29 cellular contexts compared by ENCODE assay signal in genomic region chr2:3456125-3456524, GRCh38.
"Had no signal": no experiment of that assay in that cellular context is flagged by ENCODE, and none has a peak within 500 bp of the region (broad histone marks: within the 10 kb centered on the region; RNA-seq: fewer than 3 reads in every experiment).

No MANE protein-coding gene starts in this region.

- H3K4me3 ChIP-seq: Peyer's patch, SK-N-MC had no signal

- H3K9me3 Mint-ChIP-seq: activated CD4-positive, alpha-beta memory T cell treated with anti-CD3 and anti-CD28 coated beads, Interleukin-2, amount 10 ng/mL, durations not matched to agents 7 days and 5 days; activated naive CD4-positive, alpha-beta T cell treated with anti-CD3 and anti-CD28 coated beads, Interleukin-2, amount 10 ng/mL, durations not matched to agents 7 days and 5 days; activated naive CD8-positive, alpha-beta T cell treated with anti-CD3 and anti-CD28 coated beads, Interleukin-2, amount 50 U/mL, for 24 hours; activated T-cell treated with anti-CD3 and anti-CD28 coated beads, Interleukin-2, amount 50 U/mL, for 24 hours; activated T-helper 2 cell treated with anti-CD3 and anti-CD28 coated beads, Interferon-gamma antibody, Interleukin-2, Interleukin-4, amounts not matched to agents 10 μg/mL and 5 μg/mL and 100 μg/mL, durations not matched to agents 14 hours and 24 hours and 36 hours; brain had no signal

- H3K4me3 Mint-ChIP-seq: activated CD4-positive, alpha-beta memory T cell treated with anti-CD3 and anti-CD28 coated beads, Interleukin-2, amount 10 ng/mL, durations not matched to agents 7 days and 5 days; activated naive CD4-positive, alpha-beta T cell treated with anti-CD3 and anti-CD28 coated beads, Interleukin-2, amount 10 ng/mL, durations not matched to agents 7 days and 5 days; activated naive CD8-positive, alpha-beta T cell; activated naive CD8-positive, alpha-beta T cell treated with anti-CD3 and anti-CD28 coated beads, Interleukin-2, amount 50 U/mL, for 24 hours; activated T-cell treated with anti-CD3 and anti-CD28 coated beads, Interleukin-2, amount 50 U/mL, for 24 hours; brain had no signal

- ATAC-seq: activated naive CD8-positive, alpha-beta T cell treated with anti-CD3 and anti-CD28 coated beads, Interleukin-2, amount 50 U/mL, for 24 hours; PC-3 had no signal

- H3K4me1 Mint-ChIP-seq: activated naive CD8-positive, alpha-beta T cell treated with anti-CD3 and anti-CD28 coated beads, Interleukin-2, amount 50 U/mL, for 24 hours had no signal

- H3K27me3 Mint-ChIP-seq: activated CD4-positive, alpha-beta memory T cell treated with anti-CD3 and anti-CD28 coated beads, Interleukin-2, amount 10 ng/mL, durations not matched to agents 7 days and 5 days; activated naive CD4-positive, alpha-beta T cell treated with anti-CD3 and anti-CD28 coated beads, Interleukin-2, amount 10 ng/mL, durations not matched to agents 7 days and 5 days; activated naive CD8-positive, alpha-beta T cell; activated naive CD8-positive, alpha-beta T cell treated with anti-CD3 and anti-CD28 coated beads, Interleukin-2, amount 50 U/mL, for 24 hours; activated T-cell treated with anti-CD3 and anti-CD28 coated beads, Interleukin-2, amount 50 U/mL, for 24 hours; brain had no signal

- H3K27ac Mint-ChIP-seq: activated CD4-positive, alpha-beta memory T cell treated with anti-CD3 and anti-CD28 coated beads, Interleukin-2, amount 10 ng/mL, durations not matched to agents 7 days and 5 days; activated naive CD4-positive, alpha-beta T cell treated with anti-CD3 and anti-CD28 coated beads, Interleukin-2, amount 10 ng/mL, durations not matched to agents 7 days and 5 days; activated naive CD8-positive, alpha-beta T cell; activated naive CD8-positive, alpha-beta T cell treated with anti-CD3 and anti-CD28 coated beads, Interleukin-2, amount 50 U/mL, for 24 hours; activated T-cell treated with anti-CD3 and anti-CD28 coated beads, Interleukin-2, amount 50 U/mL, for 24 hours; activated T-helper 2 cell treated with anti-CD3 and anti-CD28 coated beads, Interferon-gamma antibody, Interleukin-2, Interleukin-4, amounts not matched to agents 10 μg/mL and 5 μg/mL and 100 μg/mL, durations not matched to agents 14 hours and 24 hours and 36 hours; brain had no signal

- H3K9me3 ChIP-seq: Peyer's patch had no signal

- H3K27ac ChIP-seq: Peyer's patch, SK-N-MC, WERI-Rb-1 had no signal

- DNase-seq: activated CD4-positive, alpha-beta memory T cell treated with anti-CD3 and anti-CD28 coated beads, Interleukin-2, amount 10 ng/mL, durations not matched to agents 7 days and 5 days; activated CD4-positive, alpha-beta T cell treated with anti-CD3 and anti-CD28 coated beads for 1 hour; activated CD4-positive, alpha-beta T cell treated with anti-CD3 and anti-CD28 coated beads for 48 hours; activated CD4-positive, CD25-positive, alpha-beta regulatory T cell; activated naive CD4-positive, alpha-beta T cell treated with anti-CD3 and anti-CD28 coated beads, Interleukin-2, amount 10 ng/mL, durations not matched to agents 7 days and 5 days; activated naive CD8-positive, alpha-beta T cell treated with anti-CD3 and anti-CD28 coated beads, Interleukin-2, amount 50 U/mL, for 24 hours; activated T-cell treated with anti-CD3 and anti-CD28 coated beads, Interleukin-2, amount 50 U/mL, for 24 hours; anterior cingulate cortex; central memory CD4-positive, alpha-beta T cell; Karpas-422; KBM-7; NCI-H1048; NCI-H1436 treated with DMSO at 0.1 percent for 48 hours; NCI-H1694 treated with DMSO at 0.1 percent for 48 hours; NCI-H2029; NCI-H345; NCI-H524 treated with DMSO at 0.1 percent for 48 hours; NCI-H748 treated with DMSO at 0.1 percent for 48 hours; NK-92 treated with Interleukin-12 subunit alpha and Interleukin-12 subunit beta, amount 100 ng/mL, for 24 hours; PC-3; Peyer's patch; Right ventricle myocardium superior; RPMI8226; T1000; WERI-Rb-1 had no signal

- H3K27me3 ChIP-seq: Peyer's patch had no signal

- H3K4me1 ChIP-seq: Peyer's patch had no signal
